In genomic region chr5:134025786-134026185, GRCh38 we compare ENCODE assay signal across 5 cellular contexts.
"Had no signal": no experiment of that assay in that cellular context is flagged by ENCODE, and none has a peak within 500 bp of the region (broad histone marks: within the 10 kb centered on the region; RNA-seq: fewer than 3 reads in every experiment).

No MANE protein-coding gene starts in this region.

- H2AFZ ChIP-seq: GM23338 had no signal

- H3K4me3 Mint-ChIP-seq: GM23338, HFFc6, IgD-negative memory B cell had no signal

- H3K4me2 ChIP-seq: GM23338 had no signal

- H3K27ac ChIP-seq: HL-60 had no signal

- H3K9me3 ChIP-seq: HAP-1 had no signal

- H3K27ac Mint-ChIP-seq: GM23338, HFFc6, IgD-negative memory B cell had no signal

- H3K4me3 ChIP-seq: GM23338, HAP-1 had no signal

- H3K36me3 ChIP-seq: HAP-1 had no signal

- H3K9me3 Mint-ChIP-seq: GM23338, HFFc6, IgD-negative memory B cell had no signal

- H3K27me3 Mint-ChIP-seq: IgD-negative memory B cell had no signal

- H3K4me1 Mint-ChIP-seq: GM23338 had no signal
